ENCODE assay signal across 24 cellular contexts in the genomic region with DNA sequence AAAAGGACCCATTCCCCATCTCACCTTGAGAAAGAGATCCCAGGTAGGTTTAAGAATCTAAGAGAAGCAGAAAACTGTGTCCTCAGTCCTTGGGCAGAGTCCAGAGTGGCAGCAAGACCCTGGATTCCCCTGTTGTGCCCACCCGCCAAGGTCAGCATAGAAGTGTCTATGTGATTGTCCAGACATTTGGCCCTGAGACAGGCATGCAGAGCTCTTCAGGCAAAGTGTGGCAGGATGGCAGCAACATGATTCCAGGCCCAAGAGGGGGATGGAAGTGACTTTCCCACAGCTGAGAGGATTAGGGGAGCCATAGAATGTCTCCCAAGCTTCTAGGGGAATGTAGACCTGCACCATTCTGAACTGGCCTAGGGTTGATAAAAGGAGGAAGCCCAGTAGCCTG. TPM values are rescaled to one million over a fixed set of nuclear protein-coding genes. Genes with fewer than 3 reads are reported as not detected.
"Had no signal": no experiment of that assay in that cellular context is flagged by ENCODE, and none has a peak within 500 bp of the region (broad histone marks: within the 10 kb centered on the region; RNA-seq: fewer than 3 reads in every experiment).

No MANE protein-coding gene starts in this region.

- DNase-seq: IMR-90, Karpas-422, KG1, MG63, NCI-H1092, NCI-H1105 treated with DMSO at 0.1 percent for 48 hours, NCI-H1417 treated with DMSO at 0.1 percent for 48 hours, NCI-H146, NCI-H1694 treated with DMSO at 0.1 percent for 48 hours, NCI-H1930, NCI-H2081, NCI-H2107, NCI-H226, NCI-H446, NCI-H510A, NCI-H524 treated with DMSO at 0.1 percent for 48 hours, NCI-H69, NCI-H774, RPMI8226, SHP77 treated with DMSO at 0.1 percent for 48 hours, SJCRH30 had no signal

- H3K27me3 ChIP-seq: SJCRH30 had no signal

- H3K4me3 ChIP-seq: MG63, SJCRH30 had no signal

- H3K9me3 ChIP-seq: MG63, SJCRH30 had no signal

- H3K27ac ChIP-seq: SJCRH30 had no signal

- H3K4me1 ChIP-seq: SJCRH30 had no signal

- ATAC-seq: HepG2, SK-N-SH treated with all-trans-retinoic acid at 6 μM for 48 hours had no signal

- H3K36me3 ChIP-seq: MG63, SJCRH30 had no signal

RNA-seq across cellular contexts. Expression of a gene that starts 39.1 kb away (rescaled TPM):
- total RNA-seq: HepG2, HT1080, IMR-90, SJCRH30 had no signal
- polyA plus RNA-seq: HepG2, IMR-90 had no signal
